10 cellular contexts compared by ENCODE assay signal in genomic region chrX:154430504-154430903, GRCh38. TPM values are rescaled to one million over a fixed set of nuclear protein-coding genes. Genes with fewer than 3 reads are reported as not detected.
DNase-seq lines count a peak whose midpoint lies in the region; ATAC-seq and TF ChIP-seq lines count a peak whose summit lies in the region.
"Had no signal": no experiment of that assay in that cellular context is flagged by ENCODE, and none has a peak within 500 bp of the region (broad histone marks: within the 10 kb centered on the region; RNA-seq: fewer than 3 reads in every experiment).

No MANE protein-coding gene starts in this region.

- peaks cover 29 to 33% of the 10 kb centered on the region in 2 donors for H3K36me3 Mint-ChIP-seq in CD14-positive monocyte
- H3K36me3 Mint-ChIP-seq in activated naive CD8-positive, alpha-beta T cell treated with anti-CD3 and anti-CD28 coated beads for 36 hours: no peaks in the 10 kb centered on the region
- no peaks in the 10 kb centered on the region for H3K36me3 Mint-ChIP-seq in natural killer cell

- H3K27ac Mint-ChIP-seq in CD14-positive monocyte (peak overlapping the region; percentile 90 to 99 (median 95)), natural killer cell (peak overlapping the region in 1 of 2 donors; percentile 55)
- peak overlapping the region; percentile 60 for H3K27ac Mint-ChIP-seq in activated naive CD8-positive, alpha-beta T cell treated with anti-CD3 and anti-CD28 coated beads for 36 hours

- H3K4me1 Mint-ChIP-seq in CD14-positive monocyte (peaks cover 42% of the 10 kb centered on the region), natural killer cell (peaks cover 22 to 25% of the 10 kb centered on the region in 2 donors)
- H3K4me1 Mint-ChIP-seq in activated naive CD8-positive, alpha-beta T cell treated with anti-CD3 and anti-CD28 coated beads for 36 hours: peaks cover 13% of the 10 kb centered on the region

- H3K9me3 Mint-ChIP-seq in CD14-positive monocyte (peaks cover 0 to 22% (median 5%) of the 10 kb centered on the region in 7 donors), natural killer cell (no peaks in the 10 kb centered on the region)
- no peaks in the 10 kb centered on the region for H3K9me3 Mint-ChIP-seq in activated naive CD8-positive, alpha-beta T cell treated with anti-CD3 and anti-CD28 coated beads for 36 hours

- intact Hi-C loops in CD14-positive monocyte (cut with micrococcal nuclease) (no loop called here), natural killer cell (cut with micrococcal nuclease) (no loop called here)

- peak overlapping the region; percentile 74 to 91 for H3K4me3 Mint-ChIP-seq in CD14-positive monocyte
- no peak overlapping the region for H3K4me3 Mint-ChIP-seq in activated naive CD8-positive, alpha-beta T cell treated with anti-CD3 and anti-CD28 coated beads for 36 hours
- peak overlapping the region; percentile 22 for H3K4me3 Mint-ChIP-seq in natural killer cell

- ATAC-seq in natural killer cell (no peak), GM18511 (IDR thresholded peaks at IDR 0.05; ENCODE audit: unreplicated experiment) (no peak), HG02642 (IDR thresholded peaks at IDR 0.05; ENCODE audit: poor library complexity, unreplicated experiment) (no peak)

- DNase-seq in CD14-positive monocyte (ENCODE audit: low spot score): no peak
- peak; percentile 36 for DNase-seq in GF-D8 (lab: John Stamatoyannopoulos, UW)
- no peak for DNase-seq in activated naive CD8-positive, alpha-beta T cell treated with anti-CD3 and anti-CD28 coated beads for 36 hours
- DNase-seq in natural killer cell: no peak
- no peak for DNase-seq in NCI-H146 (lab: John Stamatoyannopoulos, UW)
- DNase-seq: islet precursor cell, NCI-H2081, T1000 had no signal

- TF ChIP-seq CTCF in CD14-positive monocyte (IDR thresholded peaks at IDR 0.05): no peak
- no peak for TF ChIP-seq CTCF in natural killer cell (IDR thresholded peaks at IDR 0.05)

- H3K27me3 Mint-ChIP-seq in CD14-positive monocyte (ENCODE audit: low read depth in 3 of 3) (peaks cover 0 to 7% (median 2%) of the 10 kb centered on the region in 3 donors), natural killer cell (ENCODE audit: low read depth in 2 of 2) (no peaks in the 10 kb centered on the region)
- no peaks in the 10 kb centered on the region for H3K27me3 Mint-ChIP-seq in activated naive CD8-positive, alpha-beta T cell treated with anti-CD3 and anti-CD28 coated beads for 36 hours

RNA-seq across cellular contexts. Expression of gene ATP6AP1, which starts 2.0 kb away (rescaled TPM):
- polyA plus RNA-seq in CD14-positive monocyte: 100 to 1,000 TPM; 116 to 145 TPM
- 10 to 100 TPM; 25.1 to 25.3 TPM for total RNA-seq in activated naive CD8-positive, alpha-beta T cell treated with anti-CD3 and anti-CD28 coated beads for 36 hours
- 10 to 100 TPM; 62.4 to 71.7 (median 65.9) TPM for total RNA-seq in natural killer cell

RNA-seq across cellular contexts. Expression of gene GDI1, which starts 6.5 kb away (rescaled TPM):
- 10 to 100 TPM; 15.8 to 21.3 TPM for polyA plus RNA-seq in CD14-positive monocyte
- total RNA-seq in activated naive CD8-positive, alpha-beta T cell treated with anti-CD3 and anti-CD28 coated beads for 36 hours: 10 to 100 TPM; 66.3 to 68.4 TPM
- total RNA-seq in natural killer cell: 100 to 1,000 TPM; 138 to 174 (median 140) TPM

RNA-seq across cellular contexts. Expression of gene FAM50A, which starts 13.4 kb away (rescaled TPM):
- 10 to 100 TPM; 23.9 to 46.4 TPM for polyA plus RNA-seq in CD14-positive monocyte
- 10 to 100 TPM; 45.3 to 46.4 TPM for total RNA-seq in activated naive CD8-positive, alpha-beta T cell treated with anti-CD3 and anti-CD28 coated beads for 36 hours
- total RNA-seq in natural killer cell: 10 to 100 TPM; 48.9 to 63.2 (median 54.1) TPM

RNA-seq across cellular contexts. Expression of gene TAFAZZIN, which starts 19.2 kb away (rescaled TPM):
- 10 to 100 TPM; 21.7 to 21.9 TPM for polyA plus RNA-seq in CD14-positive monocyte
- 10 to 100 TPM; 35.1 to 35.8 TPM for total RNA-seq in activated naive CD8-positive, alpha-beta T cell treated with anti-CD3 and anti-CD28 coated beads for 36 hours
- total RNA-seq in natural killer cell: 10 to 100 TPM; 67.3 to 87.2 (median 67.7) TPM

RNA-seq across cellular contexts. Expression of gene DNASE1L1, which starts 21.4 kb away (rescaled TPM):
- 10 to 100 TPM; 26.2 to 27.2 TPM for polyA plus RNA-seq in CD14-positive monocyte
- 10 to 100 TPM; 12.4 to 12.7 TPM for total RNA-seq in activated naive CD8-positive, alpha-beta T cell treated with anti-CD3 and anti-CD28 coated beads for 36 hours
- total RNA-seq in natural killer cell: 10 to 100 TPM; 16.7 to 19.6 (median 16.8) TPM
